Comparison of ENCODE assay signal across 1 cellular context in genomic region chr1:116569776-116570357, GRCh38.
TF ChIP-seq lines count a peak whose summit lies in the region.

No MANE protein-coding gene starts in this region.

TF ChIP-seq in K562, 482 proteins besides CTCF, POLR2A, EP300 and RAD21 (continued from another document and continues in another):
- no peak for TF ChIP-seq ZMIZ1 (IDR thresholded peaks at IDR 0.05; ENCODE audit: low read depth in 2 of 2, low read length in 2 of 2)
- TF ChIP-seq ZNF79 (CRISPR knock-in tag; IDR thresholded peaks at IDR 0.05; ENCODE audit: low read depth), result no peak
- peak; percentile 62; the same call in 1 of the 2 replicates for TF ChIP-seq ARID1B (IDR thresholded peaks at IDR 0.05)
- no peak for TF ChIP-seq CREB3 (tag; conservative IDR thresholded peaks at IDR 0.05; ENCODE audit: low read depth)
- peak; percentile 35; the same call in 1 of the 2 replicates for TF ChIP-seq ELF1 (tag; IDR thresholded peaks at IDR 0.05)
- no peak for TF ChIP-seq RB1 (IDR thresholded peaks at IDR 0.05; ENCODE audit: low read depth)
- TF ChIP-seq SNIP1 (IDR thresholded peaks at IDR 0.05; ENCODE audit: low read depth), result no peak
- TF ChIP-seq POLR2G (IDR thresholded peaks at IDR 0.05; ENCODE audit: low read depth, low read length), result no peak
- TF ChIP-seq MTA1 (IDR thresholded peaks at IDR 0.05; ENCODE audit: borderline replicate concordance), result peak; percentile 16; the same call in 1 of the 2 replicates
- no peak for TF ChIP-seq MCM3 (IDR thresholded peaks at IDR 0.05)
- TF ChIP-seq DNMT1 (IDR thresholded peaks at IDR 0.05), result no peak
- no peak for TF ChIP-seq HIVEP1 (CRISPR knock-in tag; IDR thresholded peaks at IDR 0.05)
- no peak for TF ChIP-seq TBP (optimal IDR thresholded peaks at IDR 0.05; ENCODE audit: low read depth, low read length)
- TF ChIP-seq ZNF551 (CRISPR knock-in tag; IDR thresholded peaks at IDR 0.05), result no peak
- TF ChIP-seq HOXB6 (CRISPR knock-in tag; IDR thresholded peaks at IDR 0.05; ENCODE audit: borderline replicate concordance), result no peak
- TF ChIP-seq HMG20A (CRISPR knock-in tag; conservative IDR thresholded peaks at IDR 0.05), result no peak
- no peak for TF ChIP-seq PTRF (tag; IDR thresholded peaks at IDR 0.05)
- peak; percentile 56; the same call in 1 of the 2 replicates for TF ChIP-seq ZBTB33 (CRISPR knock-in tag; IDR thresholded peaks at IDR 0.05)
- peak; percentile 68; the same call in 1 of the 2 replicates for TF ChIP-seq KLF13 (tag; IDR thresholded peaks at IDR 0.05; ENCODE audit: borderline replicate concordance, low read depth)
- no peak for TF ChIP-seq ZNF699 (CRISPR knock-in tag; IDR thresholded peaks at IDR 0.05; ENCODE audit: insufficient replicate concordance)
- TF ChIP-seq CBX1 (IDR thresholded peaks at IDR 0.05; ENCODE audit: low read depth), result no peak
- no peak for TF ChIP-seq NCOA2 (IDR thresholded peaks at IDR 0.05; ENCODE audit: partially characterized antibody in 2 of 2)
- no peak for TF ChIP-seq CEBPG (CRISPR knock-in tag; IDR thresholded peaks at IDR 0.05)
- TF ChIP-seq CEBPG (tag; conservative IDR thresholded peaks at IDR 0.05 in 1 of 2, IDR thresholded peaks at IDR 0.05 in 1 of 2), result no peak
- TF ChIP-seq FOXJ3 (CRISPR knock-in tag; IDR thresholded peaks at IDR 0.05), result no peak
- no peak for TF ChIP-seq BMI1 (IDR thresholded peaks at IDR 0.05; ENCODE audit: low read length)
- peak; percentile 34; the same call in 1 of the 2 replicates for TF ChIP-seq ZNF644 (tag; IDR thresholded peaks at IDR 0.05; ENCODE audit: low read depth)
- no peak for TF ChIP-seq ZNF311 (CRISPR knock-in tag; IDR thresholded peaks at IDR 0.05)
- no peak for TF ChIP-seq POU5F1 (IDR thresholded peaks at IDR 0.05; ENCODE audit: borderline replicate concordance, low read depth, low read length, partially characterized antibody)
- TF ChIP-seq MEIS2 (IDR thresholded peaks at IDR 0.05; ENCODE audit: partially characterized antibody), result no peak
- no peak for TF ChIP-seq ZC3H8 (IDR thresholded peaks at IDR 0.05)
- TF ChIP-seq NKRF (IDR thresholded peaks at IDR 0.05; ENCODE audit: borderline replicate concordance), result peak; percentile 49; the same call in 1 of the 2 replicates
- no peak for TF ChIP-seq FOXK2 (conservative IDR thresholded peaks at IDR 0.05 in 1 of 2, IDR thresholded peaks at IDR 0.05 in 1 of 2; ENCODE audit: low read depth in 2 of 2)
- TF ChIP-seq SIX5 (IDR thresholded peaks at IDR 0.05; ENCODE audit: borderline replicate concordance in 1 of 2, insufficient read depth in 1 of 2, low read depth in 1 of 2, low read length in 2 of 2), result no peak
- TF ChIP-seq BRD9 (IDR thresholded peaks at IDR 0.05; ENCODE audit: low read depth, partially characterized antibody), result no peak
- peak in 1 of 3 experiments; percentile 42 for TF ChIP-seq YY1 (IDR thresholded peaks at IDR 0.05; ENCODE audit: borderline replicate concordance in 1 of 3, control insufficient read depth in 1 of 3, extremely low read depth in 1 of 3, insufficient read depth in 3 of 3, insufficient read length in 1 of 3, insufficient replicate concordance in 2 of 3, low read depth in 1 of 3, low read length in 2 of 3)
- no peak for TF ChIP-seq ZBTB49 (CRISPR knock-in tag; IDR thresholded peaks at IDR 0.05; ENCODE audit: borderline replicate concordance)
- TF ChIP-seq MLLT1 (IDR thresholded peaks at IDR 0.05), result no peak
- TF ChIP-seq E2F1 (CRISPR knock-in tag; IDR thresholded peaks at IDR 0.05), result no peak
- no peak for TF ChIP-seq IRF2 (CRISPR knock-in tag; IDR thresholded peaks at IDR 0.05)
- TF ChIP-seq ARID3B (CRISPR knock-in tag; IDR thresholded peaks at IDR 0.05; ENCODE audit: borderline replicate concordance), result no peak
- TF ChIP-seq CBFA2T3 (IDR thresholded peaks at IDR 0.05), result peak; percentile 41; the same call in 1 of the 2 replicates
- no peak for TF ChIP-seq TFE3 (CRISPR knock-in tag; IDR thresholded peaks at IDR 0.05)
- TF ChIP-seq HMGN3 (IDR thresholded peaks at IDR 0.05; ENCODE audit: borderline replicate concordance, extremely low read depth, insufficient read length, low read depth, low read length), result no peak
- TF ChIP-seq CREBBP (IDR thresholded peaks at IDR 0.05; ENCODE audit: low read depth, low read length), result no peak
- TF ChIP-seq SNRNP70 (optimal IDR thresholded peaks at IDR 0.05; ENCODE audit: low read depth, low read length), result no peak
- TF ChIP-seq CBX5 (IDR thresholded peaks at IDR 0.05; ENCODE audit: borderline replicate concordance, low read depth), result no peak
- TF ChIP-seq ZNF695 (CRISPR knock-in tag; IDR thresholded peaks at IDR 0.05), result no peak
